ENCODE assay signal across 1 cellular context in the genomic region with DNA sequence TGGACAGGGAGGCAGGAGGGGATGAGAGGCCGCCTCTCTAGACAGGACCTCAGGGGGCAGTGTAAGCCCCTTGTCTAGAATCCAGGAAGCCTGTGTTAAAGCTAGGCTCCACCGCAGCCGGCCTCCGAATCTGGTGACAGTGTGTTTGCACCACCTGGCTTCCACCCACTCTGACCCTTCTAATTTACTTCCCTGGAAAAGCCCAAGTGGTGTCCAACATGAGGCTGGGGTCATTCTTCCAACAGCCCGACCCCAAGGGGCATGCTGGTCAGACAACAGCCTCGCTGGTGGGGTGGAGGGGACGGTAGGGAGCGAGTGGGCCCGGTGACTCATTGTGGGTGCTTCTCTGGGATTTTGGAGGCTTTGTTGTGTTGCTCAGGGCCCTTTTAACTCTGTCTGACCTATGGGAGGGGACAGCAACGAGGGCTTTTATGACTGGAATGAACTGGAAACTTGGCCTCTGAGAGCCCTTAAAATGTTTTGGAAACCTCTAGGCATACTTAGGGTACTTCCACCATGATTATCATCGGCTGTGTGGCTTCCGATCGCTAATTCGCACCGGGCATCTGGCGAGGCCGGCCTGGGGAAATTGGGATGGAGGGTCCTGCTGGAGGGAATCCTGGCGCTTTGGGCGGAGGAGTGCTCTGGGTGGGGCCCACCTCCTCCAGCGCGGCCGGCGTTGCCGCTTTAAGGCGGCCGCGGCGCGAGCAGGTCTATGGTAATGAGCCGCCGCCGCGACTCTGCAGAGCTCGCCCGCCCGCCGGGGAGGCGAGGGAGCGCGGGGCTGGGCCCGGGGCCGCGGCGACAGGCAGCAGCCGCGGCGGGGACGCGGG.
TF ChIP-seq lines count a peak whose summit lies in the region.

A gene with protein sequence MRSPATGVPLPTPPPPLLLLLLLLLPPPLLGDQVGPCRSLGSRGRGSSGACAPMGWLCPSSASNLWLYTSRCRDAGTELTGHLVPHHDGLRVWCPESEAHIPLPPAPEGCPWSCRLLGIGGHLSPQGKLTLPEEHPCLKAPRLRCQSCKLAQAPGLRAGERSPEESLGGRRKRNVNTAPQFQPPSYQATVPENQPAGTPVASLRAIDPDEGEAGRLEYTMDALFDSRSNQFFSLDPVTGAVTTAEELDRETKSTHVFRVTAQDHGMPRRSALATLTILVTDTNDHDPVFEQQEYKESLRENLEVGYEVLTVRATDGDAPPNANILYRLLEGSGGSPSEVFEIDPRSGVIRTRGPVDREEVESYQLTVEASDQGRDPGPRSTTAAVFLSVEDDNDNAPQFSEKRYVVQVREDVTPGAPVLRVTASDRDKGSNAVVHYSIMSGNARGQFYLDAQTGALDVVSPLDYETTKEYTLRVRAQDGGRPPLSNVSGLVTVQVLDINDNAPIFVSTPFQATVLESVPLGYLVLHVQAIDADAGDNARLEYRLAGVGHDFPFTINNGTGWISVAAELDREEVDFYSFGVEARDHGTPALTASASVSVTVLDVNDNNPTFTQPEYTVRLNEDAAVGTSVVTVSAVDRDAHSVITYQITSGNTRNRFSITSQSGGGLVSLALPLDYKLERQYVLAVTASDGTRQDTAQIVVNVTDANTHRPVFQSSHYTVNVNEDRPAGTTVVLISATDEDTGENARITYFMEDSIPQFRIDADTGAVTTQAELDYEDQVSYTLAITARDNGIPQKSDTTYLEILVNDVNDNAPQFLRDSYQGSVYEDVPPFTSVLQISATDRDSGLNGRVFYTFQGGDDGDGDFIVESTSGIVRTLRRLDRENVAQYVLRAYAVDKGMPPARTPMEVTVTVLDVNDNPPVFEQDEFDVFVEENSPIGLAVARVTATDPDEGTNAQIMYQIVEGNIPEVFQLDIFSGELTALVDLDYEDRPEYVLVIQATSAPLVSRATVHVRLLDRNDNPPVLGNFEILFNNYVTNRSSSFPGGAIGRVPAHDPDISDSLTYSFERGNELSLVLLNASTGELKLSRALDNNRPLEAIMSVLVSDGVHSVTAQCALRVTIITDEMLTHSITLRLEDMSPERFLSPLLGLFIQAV (N-terminal part only) (plus strand): TSS at position 743 of the 833 bp plus-strand sequence. CDS start 541 bp downstream, outside the sequence.

TF ChIP-seq in HepG2, 621 proteins besides CTCF, POLR2A, EP300 and RAD21 (continued from another document and continues in another):
- TF ChIP-seq, protein P1, sequence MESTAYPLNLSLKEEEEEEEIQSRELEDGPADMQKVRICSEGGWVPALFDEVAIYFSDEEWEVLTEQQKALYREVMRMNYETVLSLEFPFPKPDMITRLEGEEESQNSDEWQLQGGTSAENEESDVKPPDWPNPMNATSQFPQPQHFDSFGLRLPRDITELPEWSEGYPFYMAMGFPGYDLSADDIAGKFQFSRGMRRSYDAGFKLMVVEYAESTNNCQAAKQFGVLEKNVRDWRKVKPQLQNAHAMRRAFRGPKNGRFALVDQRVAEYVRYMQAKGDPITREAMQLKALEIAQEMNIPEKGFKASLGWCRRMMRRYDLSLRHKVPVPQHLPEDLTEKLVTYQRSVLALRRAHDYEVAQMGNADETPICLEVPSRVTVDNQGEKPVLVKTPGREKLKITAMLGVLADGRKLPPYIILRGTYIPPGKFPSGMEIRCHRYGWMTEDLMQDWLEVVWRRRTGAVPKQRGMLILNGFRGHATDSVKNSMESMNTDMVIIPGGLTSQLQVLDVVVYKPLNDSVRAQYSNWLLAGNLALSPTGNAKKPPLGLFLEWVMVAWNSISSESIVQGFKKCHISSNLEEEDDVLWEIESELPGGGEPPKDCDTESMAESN (CRISPR knock-in tag; conservative IDR thresholded peaks at IDR 0.05) = no peak
- TF ChIP-seq GTF3A (CRISPR knock-in tag; conservative IDR thresholded peaks at IDR 0.05) = no peak
- TF ChIP-seq CCAR2 (optimal IDR thresholded peaks at IDR 0.05; ENCODE audit: low read depth, low read length) = no peak
- TF ChIP-seq WIZ (CRISPR knock-in tag; IDR thresholded peaks at IDR 0.05) = no peak
- TF ChIP-seq, protein P2, sequence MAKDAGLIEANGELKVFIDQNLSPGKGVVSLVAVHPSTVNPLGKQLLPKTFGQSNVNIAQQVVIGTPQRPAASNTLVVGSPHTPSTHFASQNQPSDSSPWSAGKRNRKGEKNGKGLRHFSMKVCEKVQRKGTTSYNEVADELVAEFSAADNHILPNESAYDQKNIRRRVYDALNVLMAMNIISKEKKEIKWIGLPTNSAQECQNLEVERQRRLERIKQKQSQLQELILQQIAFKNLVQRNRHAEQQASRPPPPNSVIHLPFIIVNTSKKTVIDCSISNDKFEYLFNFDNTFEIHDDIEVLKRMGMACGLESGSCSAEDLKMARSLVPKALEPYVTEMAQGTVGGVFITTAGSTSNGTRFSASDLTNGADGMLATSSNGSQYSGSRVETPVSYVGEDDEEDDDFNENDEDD (CRISPR knock-in tag; IDR thresholded peaks at IDR 0.05; ENCODE audit: borderline replicate concordance) = peak; percentile 43; the same call in 1 of the 2 replicates
- TF ChIP-seq, protein P3, sequence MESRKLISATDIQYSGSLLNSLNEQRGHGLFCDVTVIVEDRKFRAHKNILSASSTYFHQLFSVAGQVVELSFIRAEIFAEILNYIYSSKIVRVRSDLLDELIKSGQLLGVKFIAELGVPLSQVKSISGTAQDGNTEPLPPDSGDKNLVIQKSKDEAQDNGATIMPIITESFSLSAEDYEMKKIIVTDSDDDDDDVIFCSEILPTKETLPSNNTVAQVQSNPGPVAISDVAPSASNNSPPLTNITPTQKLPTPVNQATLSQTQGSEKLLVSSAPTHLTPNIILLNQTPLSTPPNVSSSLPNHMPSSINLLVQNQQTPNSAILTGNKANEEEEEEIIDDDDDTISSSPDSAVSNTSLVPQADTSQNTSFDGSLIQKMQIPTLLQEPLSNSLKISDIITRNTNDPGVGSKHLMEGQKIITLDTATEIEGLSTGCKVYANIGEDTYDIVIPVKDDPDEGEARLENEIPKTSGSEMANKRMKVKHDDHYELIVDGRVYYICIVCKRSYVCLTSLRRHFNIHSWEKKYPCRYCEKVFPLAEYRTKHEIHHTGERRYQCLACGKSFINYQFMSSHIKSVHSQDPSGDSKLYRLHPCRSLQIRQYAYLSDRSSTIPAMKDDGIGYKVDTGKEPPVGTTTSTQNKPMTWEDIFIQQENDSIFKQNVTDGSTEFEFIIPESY (CRISPR knock-in tag; IDR thresholded peaks at IDR 0.05) = peak; percentile 93
- TF ChIP-seq, protein P4, sequence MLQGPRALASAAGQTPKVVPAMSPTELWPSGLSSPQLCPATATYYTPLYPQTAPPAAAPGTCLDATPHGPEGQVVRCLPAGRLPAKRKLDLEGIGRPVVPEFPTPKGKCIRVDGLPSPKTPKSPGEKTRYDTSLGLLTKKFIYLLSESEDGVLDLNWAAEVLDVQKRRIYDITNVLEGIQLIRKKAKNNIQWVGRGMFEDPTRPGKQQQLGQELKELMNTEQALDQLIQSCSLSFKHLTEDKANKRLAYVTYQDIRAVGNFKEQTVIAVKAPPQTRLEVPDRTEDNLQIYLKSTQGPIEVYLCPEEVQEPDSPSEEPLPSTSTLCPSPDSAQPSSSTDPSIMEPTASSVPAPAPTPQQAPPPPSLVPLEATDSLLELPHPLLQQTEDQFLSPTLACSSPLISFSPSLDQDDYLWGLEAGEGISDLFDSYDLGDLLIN (CRISPR knock-in tag; IDR thresholded peaks at IDR 0.05; ENCODE audit: borderline replicate concordance) = no peak
- TF ChIP-seq KAT2B (IDR thresholded peaks at IDR 0.05; ENCODE audit: borderline replicate concordance, low read depth, low read length) = no peak
- TF ChIP-seq BORCS8-MEF2B (CRISPR knock-in tag; IDR thresholded peaks at IDR 0.05) = 0 out of 2 replicates have a peak, but pooled peaks have one; percentile 25
- TF ChIP-seq NRL (CRISPR knock-in tag; IDR thresholded peaks at IDR 0.05; ENCODE audit: borderline replicate concordance) = peak; percentile 42; the same call in 1 of the 2 replicates
- TF ChIP-seq ZNF777 (CRISPR knock-in tag; IDR thresholded peaks at IDR 0.05) = 0 out of 2 replicates have a peak, but pooled peaks have one; percentile 8
- TF ChIP-seq SAP130 (CRISPR knock-in tag; IDR thresholded peaks at IDR 0.05; ENCODE audit: low read depth) = peak; percentile 51; the same call in 1 of the 2 replicates
- TF ChIP-seq, protein P5, sequence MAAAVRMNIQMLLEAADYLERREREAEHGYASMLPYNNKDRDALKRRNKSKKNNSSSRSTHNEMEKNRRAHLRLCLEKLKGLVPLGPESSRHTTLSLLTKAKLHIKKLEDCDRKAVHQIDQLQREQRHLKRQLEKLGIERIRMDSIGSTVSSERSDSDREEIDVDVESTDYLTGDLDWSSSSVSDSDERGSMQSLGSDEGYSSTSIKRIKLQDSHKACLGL (CRISPR knock-in tag; IDR thresholded peaks at IDR 0.05) = 0 out of 2 replicates have a peak, but pooled peaks have one; percentile 9
- TF ChIP-seq, protein P6, sequence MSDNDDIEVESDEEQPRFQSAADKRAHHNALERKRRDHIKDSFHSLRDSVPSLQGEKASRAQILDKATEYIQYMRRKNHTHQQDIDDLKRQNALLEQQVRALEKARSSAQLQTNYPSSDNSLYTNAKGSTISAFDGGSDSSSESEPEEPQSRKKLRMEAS (IDR thresholded peaks at IDR 0.05) = peak; percentile 65
- TF ChIP-seq MAZ (IDR thresholded peaks at IDR 0.05; ENCODE audit: borderline replicate concordance, low read depth, low read length) = peak; percentile 37; the same call in 1 of the 2 replicates
- no peak for TF ChIP-seq MAZ (CRISPR knock-in tag; IDR thresholded peaks at IDR 0.05; ENCODE audit: low read depth)
- TF ChIP-seq, protein P7, sequence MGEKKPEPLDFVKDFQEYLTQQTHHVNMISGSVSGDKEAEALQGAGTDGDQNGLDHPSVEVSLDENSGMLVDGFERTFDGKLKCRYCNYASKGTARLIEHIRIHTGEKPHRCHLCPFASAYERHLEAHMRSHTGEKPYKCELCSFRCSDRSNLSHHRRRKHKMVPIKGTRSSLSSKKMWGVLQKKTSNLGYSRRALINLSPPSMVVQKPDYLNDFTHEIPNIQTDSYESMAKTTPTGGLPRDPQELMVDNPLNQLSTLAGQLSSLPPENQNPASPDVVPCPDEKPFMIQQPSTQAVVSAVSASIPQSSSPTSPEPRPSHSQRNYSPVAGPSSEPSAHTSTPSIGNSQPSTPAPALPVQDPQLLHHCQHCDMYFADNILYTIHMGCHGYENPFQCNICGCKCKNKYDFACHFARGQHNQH (CRISPR knock-in tag; IDR thresholded peaks at IDR 0.05) = 0 out of 2 replicates have a peak, but pooled peaks have one; percentile 47
- no peak for TF ChIP-seq ZNF761 (CRISPR knock-in tag; conservative IDR thresholded peaks at IDR 0.05)
- TF ChIP-seq, protein P8, sequence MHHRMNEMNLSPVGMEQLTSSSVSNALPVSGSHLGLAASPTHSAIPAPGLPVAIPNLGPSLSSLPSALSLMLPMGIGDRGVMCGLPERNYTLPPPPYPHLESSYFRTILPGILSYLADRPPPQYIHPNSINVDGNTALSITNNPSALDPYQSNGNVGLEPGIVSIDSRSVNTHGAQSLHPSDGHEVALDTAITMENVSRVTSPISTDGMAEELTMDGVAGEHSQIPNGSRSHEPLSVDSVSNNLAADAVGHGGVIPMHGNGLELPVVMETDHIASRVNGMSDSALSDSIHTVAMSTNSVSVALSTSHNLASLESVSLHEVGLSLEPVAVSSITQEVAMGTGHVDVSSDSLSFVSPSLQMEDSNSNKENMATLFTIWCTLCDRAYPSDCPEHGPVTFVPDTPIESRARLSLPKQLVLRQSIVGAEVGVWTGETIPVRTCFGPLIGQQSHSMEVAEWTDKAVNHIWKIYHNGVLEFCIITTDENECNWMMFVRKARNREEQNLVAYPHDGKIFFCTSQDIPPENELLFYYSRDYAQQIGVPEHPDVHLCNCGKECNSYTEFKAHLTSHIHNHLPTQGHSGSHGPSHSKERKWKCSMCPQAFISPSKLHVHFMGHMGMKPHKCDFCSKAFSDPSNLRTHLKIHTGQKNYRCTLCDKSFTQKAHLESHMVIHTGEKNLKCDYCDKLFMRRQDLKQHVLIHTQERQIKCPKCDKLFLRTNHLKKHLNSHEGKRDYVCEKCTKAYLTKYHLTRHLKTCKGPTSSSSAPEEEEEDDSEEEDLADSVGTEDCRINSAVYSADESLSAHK (CRISPR knock-in tag; IDR thresholded peaks at IDR 0.05; ENCODE audit: borderline replicate concordance) = no peak
- TF ChIP-seq MED1 (CRISPR knock-in tag; IDR thresholded peaks at IDR 0.05) = peak; percentile 21; the same call in 1 of the 2 replicates
- TF ChIP-seq, protein P9, sequence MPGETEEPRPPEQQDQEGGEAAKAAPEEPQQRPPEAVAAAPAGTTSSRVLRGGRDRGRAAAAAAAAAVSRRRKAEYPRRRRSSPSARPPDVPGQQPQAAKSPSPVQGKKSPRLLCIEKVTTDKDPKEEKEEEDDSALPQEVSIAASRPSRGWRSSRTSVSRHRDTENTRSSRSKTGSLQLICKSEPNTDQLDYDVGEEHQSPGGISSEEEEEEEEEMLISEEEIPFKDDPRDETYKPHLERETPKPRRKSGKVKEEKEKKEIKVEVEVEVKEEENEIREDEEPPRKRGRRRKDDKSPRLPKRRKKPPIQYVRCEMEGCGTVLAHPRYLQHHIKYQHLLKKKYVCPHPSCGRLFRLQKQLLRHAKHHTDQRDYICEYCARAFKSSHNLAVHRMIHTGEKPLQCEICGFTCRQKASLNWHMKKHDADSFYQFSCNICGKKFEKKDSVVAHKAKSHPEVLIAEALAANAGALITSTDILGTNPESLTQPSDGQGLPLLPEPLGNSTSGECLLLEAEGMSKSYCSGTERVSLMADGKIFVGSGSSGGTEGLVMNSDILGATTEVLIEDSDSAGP (CRISPR knock-in tag; IDR thresholded peaks at IDR 0.05; ENCODE audit: borderline replicate concordance) = peak; percentile 78
- TF ChIP-seq FOSL2 (CRISPR knock-in tag; IDR thresholded peaks at IDR 0.05) = 0 out of 2 replicates have a peak, but pooled peaks have one; percentile 3
- TF ChIP-seq NFE2L1 (CRISPR knock-in tag; IDR thresholded peaks at IDR 0.05; ENCODE audit: borderline replicate concordance) = no peak
- TF ChIP-seq, protein P10, sequence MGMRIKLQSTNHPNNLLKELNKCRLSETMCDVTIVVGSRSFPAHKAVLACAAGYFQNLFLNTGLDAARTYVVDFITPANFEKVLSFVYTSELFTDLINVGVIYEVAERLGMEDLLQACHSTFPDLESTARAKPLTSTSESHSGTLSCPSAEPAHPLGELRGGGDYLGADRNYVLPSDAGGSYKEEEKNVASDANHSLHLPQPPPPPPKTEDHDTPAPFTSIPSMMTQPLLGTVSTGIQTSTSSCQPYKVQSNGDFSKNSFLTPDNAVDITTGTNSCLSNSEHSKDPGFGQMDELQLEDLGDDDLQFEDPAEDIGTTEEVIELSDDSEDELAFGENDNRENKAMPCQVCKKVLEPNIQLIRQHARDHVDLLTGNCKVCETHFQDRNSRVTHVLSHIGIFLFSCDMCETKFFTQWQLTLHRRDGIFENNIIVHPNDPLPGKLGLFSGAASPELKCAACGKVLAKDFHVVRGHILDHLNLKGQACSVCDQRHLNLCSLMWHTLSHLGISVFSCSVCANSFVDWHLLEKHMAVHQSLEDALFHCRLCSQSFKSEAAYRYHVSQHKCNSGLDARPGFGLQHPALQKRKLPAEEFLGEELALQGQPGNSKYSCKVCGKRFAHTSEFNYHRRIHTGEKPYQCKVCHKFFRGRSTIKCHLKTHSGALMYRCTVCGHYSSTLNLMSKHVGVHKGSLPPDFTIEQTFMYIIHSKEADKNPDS (CRISPR knock-in tag; IDR thresholded peaks at IDR 0.05) = no peak
- no peak for TF ChIP-seq YEATS4 (CRISPR knock-in tag; IDR thresholded peaks at IDR 0.05; ENCODE audit: borderline replicate concordance)
- TF ChIP-seq, protein P11, sequence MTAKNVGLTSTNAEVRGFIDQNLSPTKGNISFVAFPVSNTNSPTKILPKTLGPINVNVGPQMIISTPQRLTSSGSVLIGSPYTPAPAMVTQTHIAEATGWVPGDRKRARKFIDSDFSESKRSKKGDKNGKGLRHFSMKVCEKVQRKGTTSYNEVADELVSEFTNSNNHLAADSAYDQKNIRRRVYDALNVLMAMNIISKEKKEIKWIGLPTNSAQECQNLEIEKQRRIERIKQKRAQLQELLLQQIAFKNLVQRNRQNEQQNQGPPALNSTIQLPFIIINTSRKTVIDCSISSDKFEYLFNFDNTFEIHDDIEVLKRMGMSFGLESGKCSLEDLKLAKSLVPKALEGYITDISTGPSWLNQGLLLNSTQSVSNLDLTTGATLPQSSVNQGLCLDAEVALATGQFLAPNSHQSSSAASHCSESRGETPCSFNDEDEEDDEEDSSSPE (CRISPR knock-in tag; IDR thresholded peaks at IDR 0.05) = peak; percentile 66
- TF ChIP-seq, protein P12, sequence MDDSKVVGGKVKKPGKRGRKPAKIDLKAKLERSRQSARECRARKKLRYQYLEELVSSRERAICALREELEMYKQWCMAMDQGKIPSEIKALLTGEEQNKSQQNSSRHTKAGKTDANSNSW (CRISPR knock-in tag; IDR thresholded peaks at IDR 0.05; ENCODE audit: borderline replicate concordance) = no peak
